ENCODE assay signal across 1 cellular context in genomic region chr14:96538663-96539317, GRCh38.
TF ChIP-seq lines count a peak whose summit lies in the region.

No MANE protein-coding gene starts in this region.

TF ChIP-seq in IMR-90, 13 proteins besides CTCF, POLR2A, EP300 and RAD21:
- no peak for TF ChIP-seq ELK1 (IDR thresholded peaks at IDR 0.05; ENCODE audit: borderline replicate concordance, low read depth, low read length)
- TF ChIP-seq, protein P1, sequence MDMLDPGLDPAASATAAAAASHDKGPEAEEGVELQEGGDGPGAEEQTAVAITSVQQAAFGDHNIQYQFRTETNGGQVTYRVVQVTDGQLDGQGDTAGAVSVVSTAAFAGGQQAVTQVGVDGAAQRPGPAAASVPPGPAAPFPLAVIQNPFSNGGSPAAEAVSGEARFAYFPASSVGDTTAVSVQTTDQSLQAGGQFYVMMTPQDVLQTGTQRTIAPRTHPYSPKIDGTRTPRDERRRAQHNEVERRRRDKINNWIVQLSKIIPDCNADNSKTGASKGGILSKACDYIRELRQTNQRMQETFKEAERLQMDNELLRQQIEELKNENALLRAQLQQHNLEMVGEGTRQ (IDR thresholded peaks at IDR 0.05; ENCODE audit: low read depth, low read length), result no peak
TF ChIP-seq in IMR-90: peak in this region for 0.
